Comparison of ENCODE assay signal across 10 cellular contexts in genomic region chr10:91613411-91614253, GRCh38. TPM values are rescaled to one million over a fixed set of nuclear protein-coding genes. Genes with fewer than 3 reads are reported as not detected.
DNase-seq lines count a peak whose midpoint lies in the region; ATAC-seq and TF ChIP-seq lines count a peak whose summit lies in the region.
"Had no signal": no experiment of that assay in that cellular context is flagged by ENCODE, and none has a peak within 500 bp of the region (broad histone marks: within the 10 kb centered on the region; RNA-seq: fewer than 3 reads in every experiment).

No MANE protein-coding gene starts in this region.

- no peak overlapping the region for H3K4me3 ChIP-seq in RWPE2 (ENCODE audit: severe bottlenecking)
- H3K4me3 ChIP-seq in gastrocnemius medialis, result peak overlapping the region in 1 of 4 donors; percentile 1
- no peak overlapping the region for H3K4me3 ChIP-seq in prostate gland

- intact Hi-C loops in gastrocnemius medialis (cut with DNase I; ENCODE audit: low total_unique reads), result loop anchor here (2.0 kb wide), 1 partner anchor 31 kb away; no protein-coding TSS in a partner anchor
- intact Hi-C loops in prostate gland (cut with DNase I), result no loop called here

- peak; percentile 99 for DNase-seq in ELR (ENCODE audit: low read depth)
- peak; percentile 89 for DNase-seq in RWPE2 (ENCODE audit: low spot score)
- peak; percentile 98 for DNase-seq in fibroblast of peridontal ligament (ENCODE audit: extremely low read depth)
- DNase-seq in gastrocnemius medialis, result peak; percentile 72 to 83
- no peak for DNase-seq in SHP77 (lab: John Stamatoyannopoulos, UW)
- no peak for DNase-seq in amygdala (lab: John Stamatoyannopoulos, UW)
- no peak for DNase-seq in prostate gland (ENCODE audit: low spot score)
- DNase-seq: naive B cell; stimulated activated naive B cell treated with anti-CD40 and anti-IgM and Interleukin-4, amounts not matched to agents 10 μg/mL and 1 μg/mL and 100 μg/mL, for 72 hours had no signal

- H3K27me3 ChIP-seq in RWPE2 (ENCODE audit: insufficient read depth, poor library complexity, severe bottlenecking) (no peaks in the 10 kb centered on the region), gastrocnemius medialis (no peaks in the 10 kb centered on the region), prostate gland (replicated peaks; ENCODE audit: insufficient read depth) (no peaks in the 10 kb centered on the region)

- no peaks in the 10 kb centered on the region for H3K9me3 ChIP-seq in RWPE2 (ENCODE audit: severe bottlenecking)
- H3K9me3 ChIP-seq in gastrocnemius medialis, result no peaks in the 10 kb centered on the region
- H3K9me3 ChIP-seq in prostate gland, result no peaks in the 10 kb centered on the region

- TF ChIP-seq POLR2A in gastrocnemius medialis (IDR thresholded peaks at IDR 0.05), result peak; percentile 56 to 79
- no peak for TF ChIP-seq POLR2A in prostate gland (IDR thresholded peaks at IDR 0.05)

- peak; percentile 86 for ATAC-seq in RWPE2 (ENCODE audit: low read depth)
- peak; percentile 78 for ATAC-seq in gastrocnemius medialis
- ATAC-seq in HG03354 (IDR thresholded peaks at IDR 0.05; ENCODE audit: poor library complexity, severe bottlenecking, unreplicated experiment), result no peak
- ATAC-seq: stimulated activated naive B cell treated with anti-CD40 and anti-IgM and Interleukin-4, amounts not matched to agents 10 μg/mL and 1 μg/mL and 100 μg/mL, for 72 hours had no signal

- in situ Hi-C loops in gastrocnemius medialis (cut with MboI; ENCODE audit: low sequenced_read_pairs in 4 of 4), result no loop called here

- TF ChIP-seq CTCF in RWPE2 (IDR thresholded peaks at IDR 0.05; ENCODE audit: poor library complexity, severe bottlenecking), result no peak
- no peak for TF ChIP-seq CTCF in gastrocnemius medialis (IDR thresholded peaks at IDR 0.05 in 4 of 5, conservative IDR thresholded peaks at IDR 0.05 in 1 of 5)
- no peak for TF ChIP-seq CTCF in prostate gland (IDR thresholded peaks at IDR 0.05)

- H3K27ac ChIP-seq in RWPE2 (ENCODE audit: poor library complexity, severe bottlenecking) (peak overlapping the region; percentile 90), gastrocnemius medialis (peak overlapping the region; percentile 84 to 97 (median 92)), prostate gland (peak overlapping the region in 1 of 2 donors; percentile 2)

- peaks cover 56% of the 10 kb centered on the region for H3K4me1 ChIP-seq in RWPE2 (ENCODE audit: insufficient read depth, poor library complexity, severe bottlenecking)
- H3K4me1 ChIP-seq in gastrocnemius medialis, result peaks cover 46 to 63% of the 10 kb centered on the region in 2 donors
- no peaks in the 10 kb centered on the region for H3K4me1 ChIP-seq in prostate gland (replicated peaks)

- WGBS in prostate gland, result 67% methylated on average over 4 of the region's 4 CpGs

- no peaks in the 10 kb centered on the region for H3K36me3 ChIP-seq in RWPE2 (ENCODE audit: low read depth)
- H3K36me3 ChIP-seq in gastrocnemius medialis, result no peaks in the 10 kb centered on the region
- H3K36me3 ChIP-seq in prostate gland, result no peaks in the 10 kb centered on the region

RNA-seq across cellular contexts. Expression of gene PPP1R3C, which starts 19.2 kb away (rescaled TPM):
- total RNA-seq in gastrocnemius medialis (10 to 100 TPM in 3 of 4 donors, 1 to 10 TPM in 1; 6.6 to 90.7 (median 65.5) TPM), prostate gland (10 to 100 TPM; 10.6 to 20.5 TPM)

Comparison
In these comparisons a context has a peak if more than half of its experiments do, and no peak if none do; other contexts are left out.
1. DNase-seq: peak in ELR (single experiment), RWPE2 (single experiment), fibroblast of peridontal ligament (single experiment) and gastrocnemius medialis (2 of 2); none in SHP77 (0 of 2), amygdala (0 of 56) and prostate gland (single experiment).